Comparison of ENCODE assay signal across 18 cellular contexts in genomic region chr20:46920114-46920513, GRCh38. TPM values are rescaled to one million over a fixed set of nuclear protein-coding genes. Genes with fewer than 3 reads are reported as not detected.
DNase-seq lines count a peak whose midpoint lies in the region; ATAC-seq and TF ChIP-seq lines count a peak whose summit lies in the region.
"Had no signal": no experiment of that assay in that cellular context is flagged by ENCODE, and none has a peak within 500 bp of the region (broad histone marks: within the 10 kb centered on the region; RNA-seq: fewer than 3 reads in every experiment).

No MANE protein-coding gene starts in this region.

- H3K9me3 Mint-ChIP-seq in nephron, result peaks cover 13% of the 10 kb centered on the region
- H3K9me3 Mint-ChIP-seq: GM23338 had no signal

- H3K36me3 Mint-ChIP-seq in nephron (ENCODE audit: low read depth), result peaks cover 6% of the 10 kb centered on the region
- H3K36me3 Mint-ChIP-seq: CD4-positive, alpha-beta memory T cell had no signal

- no peak overlapping the region for H3K9ac ChIP-seq in colonic mucosa (ENCODE audit: low read depth in 2 of 2, low read length in 2 of 2)

- no peak for TF ChIP-seq POLR2A in transverse colon (IDR thresholded peaks at IDR 0.05)

- WGBS in transverse colon (ENCODE audit: low coverage in 1 of 2), 2 donors, result 27 to 52% methylated on average over 6 of the region's 6 CpGs

- H3K4me1 ChIP-seq in colonic mucosa, result no peaks in the 10 kb centered on the region
- peaks cover 0 to 14% (median 6%) of the 10 kb centered on the region in 4 donors for H3K4me1 ChIP-seq in transverse colon

- TF ChIP-seq CTCF in colonic mucosa (IDR thresholded peaks at IDR 0.05), result no peak
- no peak for TF ChIP-seq CTCF in nephron (IDR thresholded peaks at IDR 0.05; ENCODE audit: unreplicated experiment in 3 of 3)
- TF ChIP-seq CTCF in transverse colon (IDR thresholded peaks at IDR 0.05), result no peak
- no peak for TF ChIP-seq CTCF in GM10248 (IDR thresholded peaks at IDR 0.05; ENCODE audit: control extremely low read depth, extremely low read depth, low read depth, missing control alignments)

- no peak overlapping the region for H3K4me3 Mint-ChIP-seq in nephron
- H3K4me3 Mint-ChIP-seq: CD4-positive, alpha-beta memory T cell; GM23338; H9 had no signal

- POLR2A ChIA-PET in GM10248 (lab: Yijun Ruan, JAX), result no interaction called here

- H3K27ac ChIP-seq in colonic mucosa (no peak overlapping the region), transverse colon (peak overlapping the region in 1 of 4 donors; percentile 32)

- intact Hi-C loops in colonic mucosa (cut with DNase I), result no loop called here
- intact Hi-C loops in transverse colon (cut with DNase I; ENCODE audit: low total_unique reads), result no loop called here

- H3K36me3 ChIP-seq in colonic mucosa (no peaks in the 10 kb centered on the region), transverse colon (no peaks in the 10 kb centered on the region)

- H3K4me3 ChIP-seq in colonic mucosa (no peak overlapping the region), transverse colon (no peak overlapping the region)
- H3K4me3 ChIP-seq: GM23338 had no signal

- H3K27me3 ChIP-seq in colonic mucosa (no peaks in the 10 kb centered on the region), transverse colon (no peaks in the 10 kb centered on the region)

- ATAC-seq in HG02938 (IDR thresholded peaks at IDR 0.05; ENCODE audit: unreplicated experiment) (no peak), GM21786 (IDR thresholded peaks at IDR 0.05; ENCODE audit: unreplicated experiment) (no peak)
- ATAC-seq: GM23338, HCT116 had no signal

- in situ Hi-C loops in transverse colon (cut with MboI; ENCODE audit: low pct_ligation_motif_present in 1 of 4, low pct_unique_long_range_greater_than_20kb in 1 of 4, low sequenced_read_pairs in 3 of 4), result no loop called here

- CTCF ChIA-PET in GM10248 (lab: Yijun Ruan, JAX), result interaction anchor here (0.9 kb wide), 1 partner anchor 16 kb away, joined by 3 read pairs; no protein-coding TSS in a partner anchor

- H3K27ac Mint-ChIP-seq in nephron, result peak overlapping the region; percentile 70 to 75 (median 72)
- H3K27ac Mint-ChIP-seq: CD4-positive, alpha-beta memory T cell; GM23338; H9 had no signal

- peak; percentile 68 for DNase-seq in colonic mucosa
- DNase-seq in transverse colon, result peak; percentile 46
- no peak for DNase-seq in GM10248 (ENCODE audit: extremely low spot score)
- DNase-seq: C1 segment of cervical spinal cord; Calu3; CD4-positive, alpha-beta memory T cell; COR-L47; DMS53; DMS79 treated with DMSO at 0.1 percent for 48 hours; GF-D8; H9 had no signal

- no peaks in the 10 kb centered on the region for H3K27me3 Mint-ChIP-seq in nephron (ENCODE audit: low read depth)

- TF ChIP-seq EP300 in transverse colon (IDR thresholded peaks at IDR 0.05; ENCODE audit: low read depth), result no peak

- peaks cover 23% of the 10 kb centered on the region for H3K4me1 Mint-ChIP-seq in nephron
- H3K4me1 Mint-ChIP-seq: CD4-positive, alpha-beta memory T cell had no signal

- H3K9me3 ChIP-seq in colonic mucosa (no peaks in the 10 kb centered on the region), transverse colon (no peaks in the 10 kb centered on the region)

RNA-seq across cellular contexts. Expression of gene EYA2, which starts 25.5 kb away (rescaled TPM):
- total RNA-seq in colonic mucosa (10 to 100 TPM in 1 of 2 donors, 1 to 10 TPM in 1; 8.9 to 16.8 TPM), transverse colon (10 to 100 TPM in 2 of 4 donors, 1 to 10 TPM in 2; 4.5 to 17.5 (median 10.9) TPM)
- total RNA-seq: A673; CD4-positive, alpha-beta memory T cell; G401 had no signal
